Comparison of ENCODE assay signal across 17 cellular contexts in genomic region chr17:83133302-83134121, GRCh38. TPM values are rescaled to one million over a fixed set of nuclear protein-coding genes. Genes with fewer than 3 reads are reported as not detected.
DNase-seq lines count a peak whose midpoint lies in the region; ATAC-seq and TF ChIP-seq lines count a peak whose summit lies in the region.
"Had no signal": no experiment of that assay in that cellular context is flagged by ENCODE, and none has a peak within 500 bp of the region (broad histone marks: within the 10 kb centered on the region; RNA-seq: fewer than 3 reads in every experiment).

No MANE protein-coding gene starts in this region.

- ATAC-seq in left ventricle myocardium superior (peak; percentile 60), GM18498 (IDR thresholded peaks at IDR 0.05; ENCODE audit: unreplicated experiment) (no peak)
- ATAC-seq in stimulated activated naive CD8-positive, alpha-beta T cell treated with anti-CD3 and anti-CD28 coated beads, Interleukin-15, Interleukin-2, amounts not matched to agents 100 U/mL and 50 U/mL, for 24 hours: no peak
- ATAC-seq: K562 had no signal

- no peak overlapping the region for H3K27ac ChIP-seq in SK-N-SH (ENCODE audit: low read depth in 2 of 2, low read length in 1 of 2)

- intact Hi-C loops in left ventricle myocardium superior (cut with micrococcal nuclease): no loop called here

- peaks cover 0 to 10% of the 10 kb centered on the region in 2 experiments; a peak in 1 of 4 replicates for H3K4me1 ChIP-seq in SK-N-SH (ENCODE audit: control insufficient read depth in 1 of 2, insufficient read depth in 2 of 2, low read depth in 1 of 2, low read length in 1 of 2)

- H4K20me1 ChIP-seq in SK-N-SH (ENCODE audit: insufficient read depth): no peaks in the 10 kb centered on the region

- no peak for TF ChIP-seq EP300 in SK-N-SH (IDR thresholded peaks at IDR 0.05; ENCODE audit: borderline replicate concordance in 1 of 2, low read depth in 1 of 2, low read length in 1 of 2)

- H3K27me3 Mint-ChIP-seq in activated T-cell treated with anti-CD3 and anti-CD28 coated beads, Interleukin-2, amount 50 U/mL, for 24 hours: no peaks in the 10 kb centered on the region
- H3K27me3 Mint-ChIP-seq: stimulated activated naive CD8-positive, alpha-beta T cell treated with anti-CD3 and anti-CD28 coated beads, Interleukin-15, Interleukin-2, amounts not matched to agents 100 ng/mL and 50 ng/mL, for 24 hours had no signal

- no peaks in the 10 kb centered on the region for H3K9me2 ChIP-seq in SK-N-SH

- no peak overlapping the region for H3K27ac Mint-ChIP-seq in activated T-cell treated with anti-CD3 and anti-CD28 coated beads, Interleukin-2, amount 50 U/mL, for 24 hours
- H3K27ac Mint-ChIP-seq: activated CD4-positive, alpha-beta T cell treated with anti-CD3 and anti-CD28 coated beads, Interleukin-2, amount 10 ng/mL, durations not matched to agents 7 days and 5 days; nephron progenitor cell; stimulated activated naive CD8-positive, alpha-beta T cell treated with anti-CD3 and anti-CD28 coated beads, Interleukin-15, Interleukin-2, amounts not matched to agents 100 ng/mL and 50 ng/mL, for 24 hours had no signal

- no peak overlapping the region for H2AFZ ChIP-seq in SK-N-SH (ENCODE audit: low read depth)

- H3K4me1 Mint-ChIP-seq in activated T-cell treated with anti-CD3 and anti-CD28 coated beads, Interleukin-2, amount 50 U/mL, for 24 hours (ENCODE audit: low read depth): no peaks in the 10 kb centered on the region
- H3K4me1 Mint-ChIP-seq: activated CD4-positive, alpha-beta T cell treated with anti-CD3 and anti-CD28 coated beads, Interleukin-2, amount 10 ng/mL, durations not matched to agents 7 days and 5 days had no signal

- no peaks in the 10 kb centered on the region for H3K9me3 ChIP-seq in SK-N-SH

- peaks cover 44% of the 10 kb centered on the region for H3K27me3 ChIP-seq in SK-N-SH (ENCODE audit: insufficient read depth)

- 66% methylated on average over 16 of the region's 16 CpGs for WGBS in SK-N-SH (ENCODE audit: low lambda C conversion rate)

- no peaks in the 10 kb centered on the region for H3K79me2 ChIP-seq in SK-N-SH (ENCODE audit: insufficient read depth)

- no peak for TF ChIP-seq CTCF in SK-N-SH (IDR thresholded peaks at IDR 0.05)

- no peak overlapping the region for H3K4me3 ChIP-seq in SK-N-SH (ENCODE audit: low read depth in 2 of 2, low read length in 1 of 2)
- H3K4me3 ChIP-seq: K562 had no signal

- no peak overlapping the region for H3K4me2 ChIP-seq in SK-N-SH

- CTCF ChIA-PET in SK-N-SH (lab: Yijun Ruan, JAX): interaction anchor here (0.7 kb wide), 1 partner anchor 170 kb away, joined by 3 read pairs; no protein-coding TSS in a partner anchor

- no peak for TF ChIP-seq RAD21 in SK-N-SH (IDR thresholded peaks at IDR 0.05; ENCODE audit: low read length)

- no peaks in the 10 kb centered on the region for H3K9me3 Mint-ChIP-seq in activated T-cell treated with anti-CD3 and anti-CD28 coated beads, Interleukin-2, amount 50 U/mL, for 24 hours
- H3K9me3 Mint-ChIP-seq: activated CD4-positive, alpha-beta T cell treated with anti-CD3 and anti-CD28 coated beads, Interleukin-2, amount 10 ng/mL, durations not matched to agents 7 days and 5 days; stimulated activated naive CD8-positive, alpha-beta T cell treated with anti-CD3 and anti-CD28 coated beads, Interleukin-15, Interleukin-2, amounts not matched to agents 100 ng/mL and 50 ng/mL, for 24 hours had no signal

- H3K4me3 Mint-ChIP-seq in activated T-cell treated with anti-CD3 and anti-CD28 coated beads, Interleukin-2, amount 50 U/mL, for 24 hours: no peak overlapping the region
- H3K4me3 Mint-ChIP-seq: activated CD4-positive, alpha-beta T cell treated with anti-CD3 and anti-CD28 coated beads, Interleukin-2, amount 10 ng/mL, durations not matched to agents 7 days and 5 days; nephron progenitor cell; stimulated activated naive CD8-positive, alpha-beta T cell treated with anti-CD3 and anti-CD28 coated beads, Interleukin-15, Interleukin-2, amounts not matched to agents 100 ng/mL and 50 ng/mL, for 24 hours had no signal

- H3K9ac ChIP-seq in SK-N-SH: no peak overlapping the region

- DNase-seq in activated T-cell treated with anti-CD3 and anti-CD28 coated beads, Interleukin-2, amount 50 U/mL, for 24 hours: peak; percentile 20
- DNase-seq in activated T-cell treated with anti-CD3 and anti-CD28 coated beads for 4 hours (no peak), SK-N-SH (peak; percentile 67), left ventricle myocardium superior (no peak), NCI-H1436 (lab: John Stamatoyannopoulos, UW) (no peak), SIG-M5 (lab: John Stamatoyannopoulos, UW) (no peak)
- peak; percentile 1 for DNase-seq in stimulated activated naive CD8-positive, alpha-beta T cell treated with anti-CD3 and anti-CD28 coated beads, Interleukin-15, Interleukin-2, amounts not matched to agents 100 U/mL and 50 U/mL, for 24 hours
- DNase-seq: activated CD4-positive, alpha-beta T cell treated with anti-CD3 and anti-CD28 coated beads, Interleukin-2, amount 10 ng/mL, durations not matched to agents 7 days and 5 days; anterior cingulate cortex; COR-L47; hippocampal formation; NCI-H524; nephron progenitor cell; T-helper 2 cell had no signal

- no peaks in the 10 kb centered on the region for H3K36me3 Mint-ChIP-seq in activated T-cell treated with anti-CD3 and anti-CD28 coated beads, Interleukin-2, amount 50 U/mL, for 24 hours (ENCODE audit: low read depth)

- POLR2A ChIA-PET in SK-N-SH (lab: Yijun Ruan, JAX): no interaction called here

- H3F3A ChIP-seq in SK-N-SH (replicated peaks; ENCODE audit: insufficient read depth): no peaks in the 10 kb centered on the region

- H3K36me3 ChIP-seq in SK-N-SH (replicated peaks in 1 of 2; ENCODE audit: control insufficient read depth in 1 of 2, insufficient read depth in 2 of 2, low read length in 1 of 2): no peaks in the 10 kb centered on the region

TF ChIP-seq in SK-N-SH, 30 proteins besides CTCF, POLR2A, EP300 and RAD21:
- TF ChIP-seq MXI1 (IDR thresholded peaks at IDR 0.05; ENCODE audit: low read depth, low read length) (no peak), RCOR1 (IDR thresholded peaks at IDR 0.05; ENCODE audit: low read length) (no peak), GATA2 (CRISPR knock-in tag; IDR thresholded peaks at IDR 0.05) (no peak), NRF1 (IDR thresholded peaks at IDR 0.05; ENCODE audit: low read depth, low read length) (no peak), CHD2 (IDR thresholded peaks at IDR 0.05; ENCODE audit: low read length, partially characterized antibody) (no peak), JUND (IDR thresholded peaks at IDR 0.05) (no peak)

RNA-seq across cellular contexts. Expression of gene METRNL, which starts 54.1 kb away (rescaled TPM):
- polyA plus RNA-seq in SK-N-SH (2012; rRNA removed): 50.8 and 75.5 TPM in 2 replicates
- 31.7 and 51.3 TPM in 2 replicates for polyA plus RNA-seq in SK-N-SH (2012; cell fraction: cytosol; rRNA removed)
- polyA plus RNA-seq in SK-N-SH (2012; cell fraction: nucleus; rRNA removed): 56.5 and 122 TPM in 2 replicates
- 68.4 TPM for total RNA-seq in left ventricle myocardium superior

Comparison
In these comparisons a context has a peak if more than half of its experiments do, and no peak if none do; other contexts are left out.
1. DNase-seq: peak in activated T-cell treated with anti-CD3 and anti-CD28 coated beads, Interleukin-2, amount 50 U/mL, for 24 hours (single experiment), SK-N-SH (single experiment) and stimulated activated naive CD8-positive, alpha-beta T cell treated with anti-CD3 and anti-CD28 coated beads, Interleukin-15, Interleukin-2, amounts not matched to agents 100 U/mL and 50 U/mL, for 24 hours (single experiment); none in activated T-cell treated with anti-CD3 and anti-CD28 coated beads for 4 hours (single experiment), left ventricle myocardium superior (single experiment), NCI-H1436 (single experiment) and SIG-M5 (single experiment).